Comparison of ENCODE assay signal across 10 cellular contexts in the genomic region with DNA sequence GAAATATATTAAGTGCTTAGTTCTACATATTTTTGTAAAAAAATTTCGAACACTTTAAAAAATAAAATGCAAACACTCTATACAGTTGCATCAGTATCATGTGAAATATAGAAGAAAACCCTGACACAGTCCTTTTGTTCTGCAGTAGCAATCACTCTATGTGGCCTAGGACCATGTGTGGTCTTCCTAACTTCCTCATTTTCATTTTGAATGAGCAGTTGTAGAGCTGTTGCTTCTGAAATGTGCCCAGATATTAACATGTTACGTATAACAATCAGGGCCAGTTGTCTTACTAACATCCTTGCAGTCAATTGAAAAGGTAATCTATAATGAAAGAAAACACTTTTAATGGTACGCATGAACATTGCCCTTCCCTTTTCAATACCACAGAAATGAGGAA.
DNase-seq lines count a peak whose midpoint lies in the region; ATAC-seq and TF ChIP-seq lines count a peak whose summit lies in the region.
"Had no signal": no experiment of that assay in that cellular context is flagged by ENCODE, and none has a peak within 500 bp of the region (broad histone marks: within the 10 kb centered on the region; RNA-seq: fewer than 3 reads in every experiment).

No MANE protein-coding gene starts in this region.

- no peak for TF ChIP-seq CTCF in GM10248 (IDR thresholded peaks at IDR 0.05; ENCODE audit: control extremely low read depth, extremely low read depth, low read depth, missing control alignments)

- ATAC-seq in GM19467 (IDR thresholded peaks at IDR 0.05; ENCODE audit: unreplicated experiment) = peak; percentile 52
- ATAC-seq in HG03108 (IDR thresholded peaks at IDR 0.05; ENCODE audit: unreplicated experiment) = peak; percentile 52

- CTCF ChIA-PET in GM10248 (lab: Yijun Ruan, JAX) = interaction anchor here (0.9 to 1.7 kb wide), 4 partner anchors 8 to 33 kb away, joined by 3 to 5 read pairs (median 3); no protein-coding TSS in a partner anchor

- POLR2A ChIA-PET in GM10248 (lab: Yijun Ruan, JAX) = no interaction called here

- DNase-seq in GM10248 (ENCODE audit: extremely low spot score) (peak; percentile 48), SKM-1 (lab: John Stamatoyannopoulos, UW; ENCODE audit: unreplicated experiment) (peak; percentile 44), kidney glomerular epithelial cell (lab: John Stamatoyannopoulos, UW) (no peak), NCI-H1092 treated with DMSO at 0.1 percent for 48 hours (lab: John Stamatoyannopoulos, UW) (no peak)
- DNase-seq in stimulated activated CD4-positive, alpha-beta T cell treated with anti-CD3 and anti-CD28 coated beads, Interleukin-4, amount 100 ng/mL, for 4 hours = no peak
- no peak for DNase-seq in activated CD4-positive, CD25-positive, alpha-beta regulatory T cell (lab: John Stamatoyannopoulos, UW)
- DNase-seq: adrenal gland, foreskin melanocyte had no signal

Comparison
In these comparisons a context has a peak if more than half of its experiments do, and no peak if none do; other contexts are left out.
1. DNase-seq: peak in GM10248 (single experiment) and SKM-1 (single experiment); none in stimulated activated CD4-positive, alpha-beta T cell treated with anti-CD3 and anti-CD28 coated beads, Interleukin-4, amount 100 ng/mL, for 4 hours (0 of 2), kidney glomerular epithelial cell (single experiment), NCI-H1092 treated with DMSO at 0.1 percent for 48 hours (single experiment) and activated CD4-positive, CD25-positive, alpha-beta regulatory T cell (0 of 4).